ENCODE assay signal across 1 cellular context in genomic region chr17:75629157-75629556, GRCh38.
A peak's percentile ranks its signal among the peaks of the same experiment; 100 is the strongest.
TF ChIP-seq lines count a peak whose summit lies in the region.

No MANE protein-coding gene starts in this region.

TF ChIP-seq in HepG2, 621 proteins besides CTCF, POLR2A, EP300 and RAD21:
- TF ChIP-seq AGO2 (optimal IDR thresholded peaks at IDR 0.05; ENCODE audit: low read depth, low read length): peak; percentile 10
- TF ChIP-seq SALL2 (CRISPR knock-in tag; IDR thresholded peaks at IDR 0.05): no peak
- TF ChIP-seq KMT2A (CRISPR knock-in tag; IDR thresholded peaks at IDR 0.05): no peak
- TF ChIP-seq SKIL (CRISPR knock-in tag; IDR thresholded peaks at IDR 0.05; ENCODE audit: borderline replicate concordance): no peak
- TF ChIP-seq ZNF383 (CRISPR knock-in tag; IDR thresholded peaks at IDR 0.05; ENCODE audit: borderline replicate concordance): no peak
- no peak for TF ChIP-seq RXRB (CRISPR knock-in tag; IDR thresholded peaks at IDR 0.05; ENCODE audit: borderline replicate concordance)
